In the genomic region with DNA sequence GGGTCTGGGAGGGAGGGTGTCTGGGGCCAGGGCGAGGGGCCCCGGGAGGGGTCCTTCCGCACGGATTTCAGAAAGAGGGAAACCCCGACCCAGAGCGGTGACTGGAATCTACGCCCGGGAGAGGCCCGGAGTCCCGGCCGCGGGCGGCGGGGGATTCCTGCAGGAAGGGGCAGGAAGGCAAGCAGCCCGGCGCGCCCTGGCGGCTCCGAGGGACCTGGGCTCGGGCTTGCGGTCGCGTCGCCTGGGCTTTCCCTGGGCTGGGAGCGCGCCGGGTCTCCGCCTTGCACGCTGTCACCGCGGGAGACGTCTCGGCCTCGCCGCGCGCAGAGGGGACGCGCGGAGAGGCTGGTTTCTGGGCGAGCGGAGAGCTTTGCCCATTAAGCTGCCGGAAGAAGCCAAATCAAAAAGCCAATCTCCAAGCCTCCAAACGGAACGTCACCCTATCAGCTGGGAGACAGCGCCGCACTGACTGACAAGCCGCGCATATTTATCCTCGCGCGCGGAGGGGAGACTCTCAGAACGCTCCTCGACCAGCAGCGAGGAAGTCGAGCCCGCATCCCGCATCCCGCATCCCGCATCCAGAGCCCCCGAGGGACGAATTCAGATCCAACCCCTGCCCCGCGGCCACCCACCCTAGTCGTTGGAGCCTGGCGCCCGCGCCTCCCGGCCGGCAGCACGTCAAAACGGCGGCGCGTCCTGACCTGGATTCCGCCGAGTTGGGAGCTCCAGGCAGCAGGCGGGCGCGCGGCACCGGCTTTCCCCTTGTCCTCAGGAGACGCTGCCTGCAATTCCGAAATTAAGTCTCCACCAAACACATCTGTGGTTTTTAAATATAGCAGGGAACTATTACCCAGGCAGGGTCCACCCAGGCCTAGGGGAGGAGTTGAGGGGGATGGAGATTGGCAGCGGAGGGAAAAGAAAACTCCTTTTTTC, we compare ENCODE assay signal across 1 cellular context.
TF ChIP-seq lines count a peak whose summit lies in the region.

A gene with protein sequence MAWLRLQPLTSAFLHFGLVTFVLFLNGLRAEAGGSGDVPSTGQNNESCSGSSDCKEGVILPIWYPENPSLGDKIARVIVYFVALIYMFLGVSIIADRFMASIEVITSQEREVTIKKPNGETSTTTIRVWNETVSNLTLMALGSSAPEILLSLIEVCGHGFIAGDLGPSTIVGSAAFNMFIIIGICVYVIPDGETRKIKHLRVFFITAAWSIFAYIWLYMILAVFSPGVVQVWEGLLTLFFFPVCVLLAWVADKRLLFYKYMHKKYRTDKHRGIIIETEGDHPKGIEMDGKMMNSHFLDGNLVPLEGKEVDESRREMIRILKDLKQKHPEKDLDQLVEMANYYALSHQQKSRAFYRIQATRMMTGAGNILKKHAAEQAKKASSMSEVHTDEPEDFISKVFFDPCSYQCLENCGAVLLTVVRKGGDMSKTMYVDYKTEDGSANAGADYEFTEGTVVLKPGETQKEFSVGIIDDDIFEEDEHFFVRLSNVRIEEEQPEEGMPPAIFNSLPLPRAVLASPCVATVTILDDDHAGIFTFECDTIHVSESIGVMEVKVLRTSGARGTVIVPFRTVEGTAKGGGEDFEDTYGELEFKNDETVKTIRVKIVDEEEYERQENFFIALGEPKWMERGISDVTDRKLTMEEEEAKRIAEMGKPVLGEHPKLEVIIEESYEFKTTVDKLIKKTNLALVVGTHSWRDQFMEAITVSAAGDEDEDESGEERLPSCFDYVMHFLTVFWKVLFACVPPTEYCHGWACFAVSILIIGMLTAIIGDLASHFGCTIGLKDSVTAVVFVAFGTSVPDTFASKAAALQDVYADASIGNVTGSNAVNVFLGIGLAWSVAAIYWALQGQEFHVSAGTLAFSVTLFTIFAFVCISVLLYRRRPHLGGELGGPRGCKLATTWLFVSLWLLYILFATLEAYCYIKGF (minus strand): TSS at position 344 of the 933 bp plus-strand sequence. CDS start 20,529 bp downstream, outside the sequence.

TF ChIP-seq in WTC11, 78 proteins besides CTCF, POLR2A, EP300 and RAD21 (continued from another document):
- TF ChIP-seq, protein P1, sequence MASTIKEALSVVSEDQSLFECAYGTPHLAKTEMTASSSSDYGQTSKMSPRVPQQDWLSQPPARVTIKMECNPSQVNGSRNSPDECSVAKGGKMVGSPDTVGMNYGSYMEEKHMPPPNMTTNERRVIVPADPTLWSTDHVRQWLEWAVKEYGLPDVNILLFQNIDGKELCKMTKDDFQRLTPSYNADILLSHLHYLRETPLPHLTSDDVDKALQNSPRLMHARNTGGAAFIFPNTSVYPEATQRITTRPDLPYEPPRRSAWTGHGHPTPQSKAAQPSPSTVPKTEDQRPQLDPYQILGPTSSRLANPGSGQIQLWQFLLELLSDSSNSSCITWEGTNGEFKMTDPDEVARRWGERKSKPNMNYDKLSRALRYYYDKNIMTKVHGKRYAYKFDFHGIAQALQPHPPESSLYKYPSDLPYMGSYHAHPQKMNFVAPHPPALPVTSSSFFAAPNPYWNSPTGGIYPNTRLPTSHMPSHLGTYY (CRISPR knock-in tag; IDR thresholded peaks at IDR 0.05), result no peak
- TF ChIP-seq NFE2L1 (CRISPR knock-in tag; IDR thresholded peaks at IDR 0.05) (no peak), JAZF1 (CRISPR knock-in tag; IDR thresholded peaks at IDR 0.05) (no peak), NFYB (CRISPR knock-in tag; conservative IDR thresholded peaks at IDR 0.05; ENCODE audit: low read depth) (no peak), IRF2 (CRISPR knock-in tag; IDR thresholded peaks at IDR 0.05; ENCODE audit: borderline replicate concordance, low read depth) (no peak), ZNF423 (CRISPR knock-in tag; IDR thresholded peaks at IDR 0.05) (no peak), TEAD1 (CRISPR knock-in tag; IDR thresholded peaks at IDR 0.05) (0 out of 2 replicates have a peak, but pooled peaks have one; percentile 11), ZNF138 (CRISPR knock-in tag; conservative IDR thresholded peaks at IDR 0.05) (no peak), ATF3 (CRISPR knock-in tag; conservative IDR thresholded peaks at IDR 0.05) (no peak), CREM (CRISPR knock-in tag; IDR thresholded peaks at IDR 0.05) (0 out of 2 replicates have a peak, but pooled peaks have one; percentile 22), MXD4 (CRISPR knock-in tag; IDR thresholded peaks at IDR 0.05; ENCODE audit: borderline replicate concordance) (no peak), ZNF317 (CRISPR knock-in tag; IDR thresholded peaks at IDR 0.05; ENCODE audit: borderline replicate concordance, low read depth) (no peak), ATF1 (CRISPR knock-in tag; IDR thresholded peaks at IDR 0.05) (no peak), ZNF263 (CRISPR knock-in tag; IDR thresholded peaks at IDR 0.05; ENCODE audit: low read depth) (no peak), ESRRA (CRISPR knock-in tag; IDR thresholded peaks at IDR 0.05; ENCODE audit: borderline replicate concordance) (no peak), ZBTB21 (CRISPR knock-in tag; IDR thresholded peaks at IDR 0.05; ENCODE audit: borderline replicate concordance) (no peak), ZNF121 (CRISPR knock-in tag; IDR thresholded peaks at IDR 0.05) (no peak), HMGA2 (CRISPR knock-in tag; IDR thresholded peaks at IDR 0.05) (no peak)
- TF ChIP-seq, protein P2, sequence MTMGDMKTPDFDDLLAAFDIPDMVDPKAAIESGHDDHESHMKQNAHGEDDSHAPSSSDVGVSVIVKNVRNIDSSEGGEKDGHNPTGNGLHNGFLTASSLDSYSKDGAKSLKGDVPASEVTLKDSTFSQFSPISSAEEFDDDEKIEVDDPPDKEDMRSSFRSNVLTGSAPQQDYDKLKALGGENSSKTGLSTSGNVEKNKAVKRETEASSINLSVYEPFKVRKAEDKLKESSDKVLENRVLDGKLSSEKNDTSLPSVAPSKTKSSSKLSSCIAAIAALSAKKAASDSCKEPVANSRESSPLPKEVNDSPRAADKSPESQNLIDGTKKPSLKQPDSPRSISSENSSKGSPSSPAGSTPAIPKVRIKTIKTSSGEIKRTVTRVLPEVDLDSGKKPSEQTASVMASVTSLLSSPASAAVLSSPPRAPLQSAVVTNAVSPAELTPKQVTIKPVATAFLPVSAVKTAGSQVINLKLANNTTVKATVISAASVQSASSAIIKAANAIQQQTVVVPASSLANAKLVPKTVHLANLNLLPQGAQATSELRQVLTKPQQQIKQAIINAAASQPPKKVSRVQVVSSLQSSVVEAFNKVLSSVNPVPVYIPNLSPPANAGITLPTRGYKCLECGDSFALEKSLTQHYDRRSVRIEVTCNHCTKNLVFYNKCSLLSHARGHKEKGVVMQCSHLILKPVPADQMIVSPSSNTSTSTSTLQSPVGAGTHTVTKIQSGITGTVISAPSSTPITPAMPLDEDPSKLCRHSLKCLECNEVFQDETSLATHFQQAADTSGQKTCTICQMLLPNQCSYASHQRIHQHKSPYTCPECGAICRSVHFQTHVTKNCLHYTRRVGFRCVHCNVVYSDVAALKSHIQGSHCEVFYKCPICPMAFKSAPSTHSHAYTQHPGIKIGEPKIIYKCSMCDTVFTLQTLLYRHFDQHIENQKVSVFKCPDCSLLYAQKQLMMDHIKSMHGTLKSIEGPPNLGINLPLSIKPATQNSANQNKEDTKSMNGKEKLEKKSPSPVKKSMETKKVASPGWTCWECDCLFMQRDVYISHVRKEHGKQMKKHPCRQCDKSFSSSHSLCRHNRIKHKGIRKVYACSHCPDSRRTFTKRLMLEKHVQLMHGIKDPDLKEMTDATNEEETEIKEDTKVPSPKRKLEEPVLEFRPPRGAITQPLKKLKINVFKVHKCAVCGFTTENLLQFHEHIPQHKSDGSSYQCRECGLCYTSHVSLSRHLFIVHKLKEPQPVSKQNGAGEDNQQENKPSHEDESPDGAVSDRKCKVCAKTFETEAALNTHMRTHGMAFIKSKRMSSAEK (CRISPR knock-in tag; IDR thresholded peaks at IDR 0.05; ENCODE audit: borderline replicate concordance), result no peak
- TF ChIP-seq, protein P3, sequence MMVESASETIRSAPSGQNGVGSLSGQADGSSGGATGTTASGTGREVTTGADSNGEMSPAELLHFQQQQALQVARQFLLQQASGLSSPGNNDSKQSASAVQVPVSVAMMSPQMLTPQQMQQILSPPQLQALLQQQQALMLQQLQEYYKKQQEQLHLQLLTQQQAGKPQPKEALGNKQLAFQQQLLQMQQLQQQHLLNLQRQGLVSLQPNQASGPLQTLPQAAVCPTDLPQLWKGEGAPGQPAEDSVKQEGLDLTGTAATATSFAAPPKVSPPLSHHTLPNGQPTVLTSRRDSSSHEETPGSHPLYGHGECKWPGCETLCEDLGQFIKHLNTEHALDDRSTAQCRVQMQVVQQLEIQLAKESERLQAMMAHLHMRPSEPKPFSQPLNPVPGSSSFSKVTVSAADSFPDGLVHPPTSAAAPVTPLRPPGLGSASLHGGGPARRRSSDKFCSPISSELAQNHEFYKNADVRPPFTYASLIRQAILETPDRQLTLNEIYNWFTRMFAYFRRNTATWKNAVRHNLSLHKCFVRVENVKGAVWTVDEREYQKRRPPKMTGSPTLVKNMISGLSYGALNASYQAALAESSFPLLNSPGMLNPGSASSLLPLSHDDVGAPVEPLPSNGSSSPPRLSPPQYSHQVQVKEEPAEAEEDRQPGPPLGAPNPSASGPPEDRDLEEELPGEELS (CRISPR knock-in tag; IDR thresholded peaks at IDR 0.05), result no peak
- TF ChIP-seq, protein P4, sequence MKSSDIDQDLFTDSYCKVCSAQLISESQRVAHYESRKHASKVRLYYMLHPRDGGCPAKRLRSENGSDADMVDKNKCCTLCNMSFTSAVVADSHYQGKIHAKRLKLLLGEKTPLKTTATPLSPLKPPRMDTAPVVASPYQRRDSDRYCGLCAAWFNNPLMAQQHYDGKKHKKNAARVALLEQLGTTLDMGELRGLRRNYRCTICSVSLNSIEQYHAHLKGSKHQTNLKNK (CRISPR knock-in tag; IDR thresholded peaks at IDR 0.05), result no peak
TF ChIP-seq in WTC11: peak in this region for 3.
